Comparison of ENCODE assay signal across 29 cellular contexts in genomic region chr1:228259368-228259894, GRCh38.
"Had no signal": no experiment of that assay in that cellular context is flagged by ENCODE, and none has a peak within 500 bp of the region (broad histone marks: within the 10 kb centered on the region; RNA-seq: fewer than 3 reads in every experiment).

No MANE protein-coding gene starts in this region.

- H3K27me3 ChIP-seq: brain microvascular endothelial cell, colonic mucosa, gastrocnemius medialis, heart left ventricle had no signal

- H3K27ac ChIP-seq: brain microvascular endothelial cell, colonic mucosa, heart left ventricle had no signal

- H3K4me1 ChIP-seq: colonic mucosa, gastrocnemius medialis had no signal

- DNase-seq: activated CD4-positive, alpha-beta T cell treated with anti-CD3 and anti-CD28 coated beads for 36 hours; activated CD4-positive, alpha-beta T cell treated with anti-CD3 and anti-CD28 coated beads, Interleukin-2, amount 10 ng/mL, durations not matched to agents 7 days and 5 days; activated CD4-positive, alpha-beta T cell treated with anti-CD3 and anti-CD28 coated beads, Interleukin-2, amount 50 U/mL, for 48 hours; activated CD4-positive, CD25-positive, alpha-beta regulatory T cell; activated CD4-positive, CD25-positive, alpha-beta regulatory T cell treated with anti-CD3 and anti-CD28 coated beads, Interleukin-2, amount 50 U/mL, for 72 hours; activated CD8-positive, alpha-beta memory T cell treated with anti-CD3 and anti-CD28 coated beads for 24 hours; activated CD8-positive, alpha-beta T cell treated with anti-CD3 and anti-CD28 coated beads for 36 hours; activated effector memory CD4-positive, alpha-beta T cell treated with Interleukin-2 at 50 U/mL for 16 hours; activated gamma-delta T cell treated with Interleukin-2 at 50 U/mL for 16 hours; activated naive CD4-positive, alpha-beta T cell treated with anti-CD3 and anti-CD28 coated beads, Interleukin-2, amount 50 U/mL, for 16 hours; activated naive CD4-positive, alpha-beta T cell treated with Interleukin-2 at 50 U/mL for 16 hours; activated T-cell treated with anti-CD3 and anti-CD28 coated beads, Interleukin-2, amount 50 U/mL, for 4 hours; amniotic stem cell; anterior cingulate cortex; brain microvascular endothelial cell; caudate nucleus; cerebellar nuclear complex; colonic mucosa; effector memory CD4-positive, alpha-beta T cell; foreskin fibroblast; gastrocnemius medialis; glutamatergic neuron; heart left ventricle; T-helper 1 cell; T-helper 17 cell; T1000 had no signal

- H3K4me3 ChIP-seq: colonic mucosa, gastrocnemius medialis, heart left ventricle had no signal

- FAIRE-seq: astrocyte, bronchial epithelial cell had no signal

- ATAC-seq: activated CD4-positive, alpha-beta T cell treated with anti-CD3 and anti-CD28 coated beads for 36 hours; activated CD8-positive, alpha-beta T cell treated with anti-CD3 and anti-CD28 coated beads for 36 hours; activated T-cell treated with anti-CD3 and anti-CD28 coated beads, Interleukin-2, amount 50 U/mL, for 4 hours; activated T-helper 17 cell treated with anti-CD3 and anti-CD28 coated beads, Interleukin-2, amount 50 U/mL, for 72 hours; T-helper 17 cell had no signal

- H3K36me3 ChIP-seq: brain microvascular endothelial cell, colonic mucosa had no signal

- H3K9me3 ChIP-seq: colonic mucosa, gastrocnemius medialis had no signal
